In genomic region chr9:35908484-35909125, GRCh38 we compare ENCODE assay signal across 10 cellular contexts. TPM values are rescaled to one million over a fixed set of nuclear protein-coding genes. Genes with fewer than 3 reads are reported as not detected.
DNase-seq lines count a peak whose midpoint lies in the region; ATAC-seq, FAIRE-seq and TF ChIP-seq lines count a peak whose summit lies in the region.
"Had no signal": no experiment of that assay in that cellular context is flagged by ENCODE, and none has a peak within 500 bp of the region (broad histone marks: within the 10 kb centered on the region; RNA-seq: fewer than 3 reads in every experiment).

No MANE protein-coding gene starts in this region.

- TF ChIP-seq CTCF in kidney (IDR thresholded peaks at IDR 0.05; ENCODE audit: borderline replicate concordance, extremely low read depth, insufficient read depth) = no peak

- intact Hi-C loops in kidney (cut with DNase I) = no loop called here

- peaks cover 38 to 67% of the 10 kb centered on the region in 2 donors for H3K4me1 ChIP-seq in kidney (ENCODE audit: control insufficient read depth in 1 of 2, insufficient read depth in 1 of 2, low read depth in 1 of 2, low read length in 2 of 2)

- H3K9ac ChIP-seq in kidney (ENCODE audit: low read length in 2 of 2) = peak overlapping the region in 1 of 2 donors; percentile 49

- peak overlapping the region in 1 of 2 donors; percentile 1 for H3K4me3 ChIP-seq in kidney (ENCODE audit: low read length in 2 of 2)

- FAIRE-seq in kidney (lab: Jason Lieb, UNC) = no peak
- FAIRE-seq: GM19239 had no signal

- H3K9me3 ChIP-seq in kidney (ENCODE audit: control insufficient read depth in 1 of 2, low read length in 2 of 2) = no peaks in the 10 kb centered on the region

- no peaks in the 10 kb centered on the region for H3K36me3 ChIP-seq in kidney (ENCODE audit: control insufficient read depth in 1 of 2, insufficient read depth in 2 of 2, low read length in 2 of 2)

- H3K27ac ChIP-seq in angular gyrus (ENCODE audit: low read depth, low read length) = peak overlapping the region; percentile 54
- peak overlapping the region; percentile 90 to 96 for H3K27ac ChIP-seq in kidney (ENCODE audit: low read depth in 2 of 2, low read length in 2 of 2)
- peak overlapping the region; percentile 19 for H3K27ac ChIP-seq in temporal lobe (ENCODE audit: low read depth, low read length)

- peak; percentile 62 for DNase-seq in NCI-H2029 (lab: John Stamatoyannopoulos, UW)
- DNase-seq in NCI-H2029 treated with DMSO at 0.1 percent for 48 hours (lab: John Stamatoyannopoulos, UW) = no peak
- no peak for DNase-seq in kidney
- DNase-seq in activated gamma-delta T cell (lab: John Stamatoyannopoulos, UW) = no peak
- no peak for DNase-seq in dedifferentiated amniotic fluid mesenchymal stem cell (ENCODE audit: extremely low spot score)

- no peak for ATAC-seq in GM21723 (IDR thresholded peaks at IDR 0.05; ENCODE audit: unreplicated experiment)

RNA-seq across cellular contexts. Expression of gene SPAAR, which starts 0.7 kb away (rescaled TPM):
- total RNA-seq in kidney (5.3 TPM), temporal lobe (0.25 TPM)
- 3.2 TPM for polyA plus RNA-seq in kidney (ENCODE audit: insufficient read depth, low read depth, low replicate concordance)
- polyA plus RNA-seq: IgD-negative memory B cell had no signal

RNA-seq across cellular contexts. Expression of gene HRCT1, which starts 2.6 kb away (rescaled TPM):
- total RNA-seq in kidney (51.2 TPM), temporal lobe (not detected)
- polyA plus RNA-seq in kidney (ENCODE audit: insufficient read depth, low read depth, low replicate concordance) = 13.3 TPM
- polyA plus RNA-seq: IgD-negative memory B cell had no signal

RNA-seq across cellular contexts. Expression of gene OR13J1, which starts 38.4 kb away (rescaled TPM):
- not detected for total RNA-seq in kidney
- polyA plus RNA-seq in kidney (ENCODE audit: insufficient read depth, low read depth, low replicate concordance) = not detected
- not detected for total RNA-seq in temporal lobe
- polyA plus RNA-seq: IgD-negative memory B cell had no signal

RNA-seq across cellular contexts. Expression of gene OR2S2, which starts 49.3 kb away (rescaled TPM):
- total RNA-seq in kidney (not detected), temporal lobe (not detected)
- not detected for polyA plus RNA-seq in kidney (ENCODE audit: insufficient read depth, low read depth, low replicate concordance)
- polyA plus RNA-seq: IgD-negative memory B cell had no signal

Comparison
In these comparisons a context has a peak if more than half of its experiments do, and no peak if none do; other contexts are left out.
1. H3K27ac ChIP-seq: peak in every context shown above with its lines; median percentile 93 in kidney; 54 in angular gyrus; 19 in temporal lobe.
2. RNA of gene HRCT1, which starts 2.6 kb away (total RNA-seq): 51.2 TPM in kidney (single experiment); not detected in temporal lobe (single experiment); every median in the first group is over 10 times any median in the second.